18 cellular contexts compared by ENCODE assay signal in genomic region chr2:86025976-86026743, GRCh38.
DNase-seq lines count a peak whose midpoint lies in the region; ATAC-seq and TF ChIP-seq lines count a peak whose summit lies in the region.
"Had no signal": no experiment of that assay in that cellular context is flagged by ENCODE, and none has a peak within 500 bp of the region (broad histone marks: within the 10 kb centered on the region; RNA-seq: fewer than 3 reads in every experiment).

No MANE protein-coding gene starts in this region.

- H3K9me3 ChIP-seq in thyroid gland = no peaks in the 10 kb centered on the region
- H3K9me3 ChIP-seq: mucosa of descending colon, ovary, SJSA1 had no signal

- H3K36me3 ChIP-seq in thyroid gland = peaks cover 18 to 24% of the 10 kb centered on the region in 2 donors
- H3K36me3 ChIP-seq: ovary had no signal

- DNase-seq in activated effector memory CD4-positive, alpha-beta T cell treated with anti-CD3 and anti-CD28 coated beads, Interleukin-2, amount 50 U/mL, for 16 hours = peak; percentile 54
- no peak for DNase-seq in activated effector memory CD4-positive, alpha-beta T cell treated with Interleukin-2 at 50 U/mL for 16 hours
- peak; percentile 56 for DNase-seq in coronary artery (ENCODE audit: low spot score)
- peak; percentile 7 for DNase-seq in omental fat pad (ENCODE audit: low spot score)
- no peak for DNase-seq in thyroid gland
- no peak for DNase-seq in GM10266 (ENCODE audit: extremely low spot score)
- no peak for DNase-seq in NCI-H2227 (lab: John Stamatoyannopoulos, UW; ENCODE audit: unreplicated experiment)
- no peak for DNase-seq in stimulated activated CD4-positive, alpha-beta T cell treated with anti-CD3 and anti-CD28 coated beads, Interleukin-15, amount 100 ng/mL, for 24 hours
- DNase-seq: activated CD4-positive, alpha-beta T cell treated with anti-CD3 and anti-CD28 coated beads for 48 hours; activated T-cell treated with anti-CD3 and anti-CD28 coated beads, Interleukin-2, amount 50 U/mL, for 24 hours; dermis blood vessel endothelial cell; mucosa of descending colon; NCI-H1105; NK-92 treated with Interleukin-12 subunit alpha and Interleukin-12 subunit beta, amount 100 ng/mL, for 24 hours; stimulated activated CD4-positive, alpha-beta T cell treated with anti-CD3 and anti-CD28 coated beads, Interleukin-12 subunit alpha, Interleukin-12 subunit beta, amount 100 ng/mL, for 4 hours; T-helper 9 cell had no signal

- ATAC-seq in omental fat pad (ENCODE audit: low FRiP score) = no peak
- ATAC-seq: mucosa of descending colon had no signal

- H3K4me3 ChIP-seq in coronary artery (no peak overlapping the region), thyroid gland (replicated peaks in 1 of 3) (no peak overlapping the region)
- H3K4me3 ChIP-seq: mucosa of descending colon, ovary, SJSA1 had no signal

- H3K27me3 ChIP-seq in thyroid gland = no peaks in the 10 kb centered on the region
- H3K27me3 ChIP-seq: ovary, SJSA1 had no signal

- WGBS in thyroid gland, 2 donors = 88 to 89% methylated on average over 7 to 8 of the region's 8 CpGs

- no peak for TF ChIP-seq POLR2A in thyroid gland (IDR thresholded peaks at IDR 0.05)

- no peak for TF ChIP-seq CTCF in coronary artery (IDR thresholded peaks at IDR 0.05)
- TF ChIP-seq CTCF in omental fat pad (IDR thresholded peaks at IDR 0.05) = no peak
- no peak for TF ChIP-seq CTCF in thyroid gland (IDR thresholded peaks at IDR 0.05)
- no peak for TF ChIP-seq CTCF in GM10266 (IDR thresholded peaks at IDR 0.05; ENCODE audit: control insufficient read depth, insufficient read depth, low read depth, missing control alignments)

- H3K27ac ChIP-seq in coronary artery = peak overlapping the region in 1 of 2 donors; percentile 67
- peak overlapping the region in 2 of 3 donors; percentile 38 to 70 for H3K27ac ChIP-seq in thyroid gland
- H3K27ac ChIP-seq: ovary, SJSA1 had no signal

- H3K4me1 ChIP-seq in thyroid gland = peaks cover 16 to 39% of the 10 kb centered on the region in 2 donors

- intact Hi-C loops in thyroid gland (cut with DNase I) = no loop called here

Comparison
In these comparisons a context has a peak if more than half of its experiments do, and no peak if none do; other contexts are left out.
1. DNase-seq: peak in activated effector memory CD4-positive, alpha-beta T cell treated with anti-CD3 and anti-CD28 coated beads, Interleukin-2, amount 50 U/mL, for 16 hours (single experiment), coronary artery (single experiment) and omental fat pad (single experiment); none in activated effector memory CD4-positive, alpha-beta T cell treated with Interleukin-2 at 50 U/mL for 16 hours (single experiment), thyroid gland (0 of 2), GM10266 (single experiment), NCI-H2227 (single experiment) and stimulated activated CD4-positive, alpha-beta T cell treated with anti-CD3 and anti-CD28 coated beads, Interleukin-15, amount 100 ng/mL, for 24 hours (single experiment).